In genomic region chr19:3572132-3572854, GRCh38 we compare ENCODE assay signal across 8 cellular contexts. TPM values are rescaled to one million over a fixed set of nuclear protein-coding genes. Genes with fewer than 3 reads are reported as not detected.
A peak's percentile ranks its signal among the peaks of the same experiment; 100 is the strongest.
DNase-seq lines count a peak whose midpoint lies in the region; ATAC-seq, FAIRE-seq and TF ChIP-seq lines count a peak whose summit lies in the region.

No MANE protein-coding gene starts in this region.

- peak; percentile 95 for ATAC-seq in DND-41 (ENCODE audit: insufficient read depth, low read depth)
- ATAC-seq in activated T-helper 17 cell treated with anti-CD3 and anti-CD28 coated beads, Interleukin-2, amount 50 U/mL, for 72 hours (replicated peaks): peak; percentile 96
- peak; percentile 96 for ATAC-seq in naive thymus-derived CD4-positive, alpha-beta T cell
- ATAC-seq in stimulated activated effector memory CD8-positive, alpha-beta T cell treated with anti-CD3 and anti-CD28 coated beads, Interleukin-12 subunit alpha, Interleukin-12 subunit beta, amount 100 ng/mL, for 72 hours: peak; percentile 96

- H3K4me1 ChIP-seq in DND-41 (ENCODE audit: insufficient read depth, low read length) (peaks cover 16% of the 10 kb centered on the region), fibroblast of lung (ENCODE audit: control insufficient read depth, extremely low read depth, insufficient read depth, low read length) (peaks cover 4% of the 10 kb centered on the region)
- peaks cover 12 to 13% of the 10 kb centered on the region in 2 donors for H3K4me1 ChIP-seq in naive thymus-derived CD4-positive, alpha-beta T cell (ENCODE audit: control insufficient read depth in 2 of 2, insufficient read depth in 2 of 2, low read length in 2 of 2)

- H3K4me3 Mint-ChIP-seq in activated T-helper 17 cell treated with anti-CD3 and anti-CD28 coated beads, Interleukin-2, amount 50 U/mL, for 72 hours: peak overlapping the region; percentile 73
- H3K4me3 Mint-ChIP-seq in naive thymus-derived CD4-positive, alpha-beta T cell: peak overlapping the region; percentile 72 to 91 (median 82)
- peak overlapping the region; percentile 71 for H3K4me3 Mint-ChIP-seq in stimulated activated effector memory CD8-positive, alpha-beta T cell treated with anti-CD3 and anti-CD28 coated beads, Interleukin-12 subunit alpha, Interleukin-12 subunit beta, amount 100 ng/mL, for 72 hours

- H3K79me2 ChIP-seq in DND-41 (ENCODE audit: insufficient read depth, low read length): peaks cover 9% of the 10 kb centered on the region
- H3K79me2 ChIP-seq in fibroblast of lung (ENCODE audit: control insufficient read depth, insufficient read depth, low read length): no peaks in the 10 kb centered on the region

- H3K36me3 ChIP-seq in DND-41 (ENCODE audit: insufficient read depth, low read length): peaks cover 27% of the 10 kb centered on the region
- H3K36me3 ChIP-seq in fibroblast of lung (ENCODE audit: control insufficient read depth, insufficient read depth, low read length): peaks cover 10% of the 10 kb centered on the region
- H3K36me3 ChIP-seq in naive thymus-derived CD4-positive, alpha-beta T cell (ENCODE audit: control insufficient read depth in 2 of 3, insufficient read depth in 3 of 3, low read length in 3 of 3): peaks cover 0 to 12% (median 4%) of the 10 kb centered on the region in 3 experiments

- peak overlapping the region; percentile 95 for H3K4me2 ChIP-seq in DND-41 (ENCODE audit: insufficient read depth, low read length)
- peak overlapping the region; percentile 92 for H3K4me2 ChIP-seq in fibroblast of lung (ENCODE audit: extremely low read depth, insufficient read depth, low read length)

- no peaks in the 10 kb centered on the region for H3K27me3 ChIP-seq in DND-41 (ENCODE audit: insufficient read depth, low read length, poor library complexity)
- no peaks in the 10 kb centered on the region for H3K27me3 ChIP-seq in fibroblast of lung (ENCODE audit: control insufficient read depth, insufficient read depth, low read length)
- H3K27me3 ChIP-seq in naive thymus-derived CD4-positive, alpha-beta T cell (ENCODE audit: control insufficient read depth in 2 of 2, insufficient read depth in 2 of 2, low read length in 2 of 2): no peaks in the 10 kb centered on the region

- H4K20me1 ChIP-seq in DND-41 (ENCODE audit: insufficient read depth, low read length) (0 out of 2 replicates have a peak, but pooled peaks cover 5% of the 10 kb centered on the region), fibroblast of lung (ENCODE audit: control insufficient read depth, extremely low read depth, insufficient read depth, low read length) (no peaks in the 10 kb centered on the region)

- H3K9me3 Mint-ChIP-seq in activated T-helper 17 cell treated with anti-CD3 and anti-CD28 coated beads, Interleukin-2, amount 50 U/mL, for 72 hours: no peaks in the 10 kb centered on the region
- no peaks in the 10 kb centered on the region for H3K9me3 Mint-ChIP-seq in naive thymus-derived CD4-positive, alpha-beta T cell
- no peaks in the 10 kb centered on the region for H3K9me3 Mint-ChIP-seq in stimulated activated effector memory CD8-positive, alpha-beta T cell treated with anti-CD3 and anti-CD28 coated beads, Interleukin-12 subunit alpha, Interleukin-12 subunit beta, amount 100 ng/mL, for 72 hours

- H3K9ac ChIP-seq in DND-41 (ENCODE audit: low read depth, low read length): peak overlapping the region; percentile 55
- H3K9ac ChIP-seq in fibroblast of lung (ENCODE audit: insufficient read depth, low read length): peak overlapping the region; percentile 71

- FAIRE-seq in H54 (lab: Jason Lieb, UNC): peak; percentile 68

- H3K27me3 Mint-ChIP-seq in activated T-helper 17 cell treated with anti-CD3 and anti-CD28 coated beads, Interleukin-2, amount 50 U/mL, for 72 hours: no peaks in the 10 kb centered on the region
- H3K27me3 Mint-ChIP-seq in naive thymus-derived CD4-positive, alpha-beta T cell: no peaks in the 10 kb centered on the region

- POLR2A ChIA-PET in naive thymus-derived CD4-positive, alpha-beta T cell (lab: Charles Lee): interaction anchor here (3.0 kb wide), 1 partner anchor 15 kb away, joined by 15 read pairs; the partner anchor contains the start of gene MFSD12

- no peak for TF ChIP-seq POLR2A in H54 (IDR thresholded peaks at IDR 0.05; ENCODE audit: low read depth, low read length)

- intact Hi-C loops in naive thymus-derived CD4-positive, alpha-beta T cell (cut with micrococcal nuclease): loop anchor here (1.0 to 5.0 kb wide), 6 partner anchors 14 to 191 kb away; partner anchors contain the start of genes MFSD12 (in 2 of the 2), MRPL54 (in 2 of the 2), FZR1 (in 1 of the 2) and TBXA2R (in 1 of the 2)

- H3K27ac Mint-ChIP-seq in activated T-helper 17 cell treated with anti-CD3 and anti-CD28 coated beads, Interleukin-2, amount 50 U/mL, for 72 hours: peak overlapping the region; percentile 7
- H3K27ac Mint-ChIP-seq in naive thymus-derived CD4-positive, alpha-beta T cell: peak overlapping the region in 8 of 9 donors; percentile 30 to 84 (median 61)
- peak overlapping the region; percentile 70 for H3K27ac Mint-ChIP-seq in stimulated activated effector memory CD8-positive, alpha-beta T cell treated with anti-CD3 and anti-CD28 coated beads, Interleukin-12 subunit alpha, Interleukin-12 subunit beta, amount 100 ng/mL, for 72 hours

- H3K4me3 ChIP-seq in DND-41 (ENCODE audit: low read depth in 1 of 2, low read length in 2 of 2): peak overlapping the region; percentile 26 to 64; a peak in 3 of 4 replicates
- H3K4me3 ChIP-seq in LNCaP clone FGC (ENCODE audit: low read depth, low read length): peak overlapping the region; percentile 62
- peak overlapping the region; percentile 49 to 79 (median 56) for H3K4me3 ChIP-seq in fibroblast of lung (replicated peaks in 1 of 4; ENCODE audit: control extremely low read depth in 1 of 4, insufficient read depth in 1 of 4, low read depth in 3 of 4, low read length in 4 of 4)
- peak overlapping the region; percentile 75 for H3K4me3 ChIP-seq in naive thymus-derived CD4-positive, alpha-beta T cell (ENCODE audit: low read length)

- peaks cover 6% of the 10 kb centered on the region for H3K4me1 Mint-ChIP-seq in activated T-helper 17 cell treated with anti-CD3 and anti-CD28 coated beads, Interleukin-2, amount 50 U/mL, for 72 hours
- peaks cover 11 to 29% (median 14%) of the 10 kb centered on the region in 7 donors for H3K4me1 Mint-ChIP-seq in naive thymus-derived CD4-positive, alpha-beta T cell
- H3K4me1 Mint-ChIP-seq in stimulated activated effector memory CD8-positive, alpha-beta T cell treated with anti-CD3 and anti-CD28 coated beads, Interleukin-12 subunit alpha, Interleukin-12 subunit beta, amount 100 ng/mL, for 72 hours: peaks cover 25% of the 10 kb centered on the region

- peaks cover 16% of the 10 kb centered on the region for H3K36me3 Mint-ChIP-seq in activated T-helper 17 cell treated with anti-CD3 and anti-CD28 coated beads, Interleukin-2, amount 50 U/mL, for 72 hours (ENCODE audit: low read depth)
- peaks cover 0 to 8% (median 6%) of the 10 kb centered on the region in 5 donors for H3K36me3 Mint-ChIP-seq in naive thymus-derived CD4-positive, alpha-beta T cell
- peaks cover 19% of the 10 kb centered on the region for H3K36me3 Mint-ChIP-seq in stimulated activated effector memory CD8-positive, alpha-beta T cell treated with anti-CD3 and anti-CD28 coated beads, Interleukin-12 subunit alpha, Interleukin-12 subunit beta, amount 100 ng/mL, for 72 hours

- DNase-seq in DND-41 (peak; percentile 100), H54 (ENCODE audit: insufficient read length, low spot score) (peak; percentile 92), LNCaP clone FGC (ENCODE audit: low read depth) (peak; percentile 99), RPMI7951 (ENCODE audit: low read depth) (peak; percentile 99), fibroblast of lung (ENCODE audit: low read depth in 2 of 2) (peak; percentile 99 to 100)
- peak; percentile 94 to 99 (median 98) for DNase-seq in naive thymus-derived CD4-positive, alpha-beta T cell
- peak; percentile 94 to 99 for DNase-seq in stimulated activated effector memory CD8-positive, alpha-beta T cell treated with anti-CD3 and anti-CD28 coated beads, Interleukin-12 subunit alpha, Interleukin-12 subunit beta, amount 100 ng/mL, for 72 hours (ENCODE audit: low spot score in 2 of 2)

- CTCF ChIA-PET in naive thymus-derived CD4-positive, alpha-beta T cell (lab: Charles Lee): no interaction called here

- H3K9me3 ChIP-seq in DND-41 (ENCODE audit: insufficient read depth, low read length, severe bottlenecking): no peaks in the 10 kb centered on the region
- H3K9me3 ChIP-seq in fibroblast of lung (ENCODE audit: control insufficient read depth, insufficient read depth, low read depth, low read length): no peaks in the 10 kb centered on the region
- no peaks in the 10 kb centered on the region for H3K9me3 ChIP-seq in naive thymus-derived CD4-positive, alpha-beta T cell (ENCODE audit: control insufficient read depth in 2 of 3, low read length in 3 of 3)

- H2AFZ ChIP-seq in DND-41 (ENCODE audit: low read depth, low read length) (peak overlapping the region; percentile 95), fibroblast of lung (ENCODE audit: low read length) (peak overlapping the region; percentile 96)

- TF ChIP-seq CTCF in DND-41 (IDR thresholded peaks at IDR 0.05; ENCODE audit: borderline replicate concordance, extremely low read depth, low read length, poor library complexity, severe bottlenecking) (no peak), LNCaP clone FGC (IDR thresholded peaks at IDR 0.05; ENCODE audit: control insufficient read depth, extremely low read depth, insufficient read depth) (no peak), fibroblast of lung (conservative IDR thresholded peaks at IDR 0.05 in 1 of 2, IDR thresholded peaks at IDR 0.05 in 1 of 2; ENCODE audit: low read depth in 1 of 2, low read length in 2 of 2) (no peak)

- H3K27ac ChIP-seq in DND-41 (ENCODE audit: low read length): peak overlapping the region; percentile 74
- peak overlapping the region; percentile 88 for H3K27ac ChIP-seq in fibroblast of lung (ENCODE audit: insufficient read depth, low read length)
- H3K27ac ChIP-seq in naive thymus-derived CD4-positive, alpha-beta T cell (ENCODE audit: low read depth, low read length): peak overlapping the region; percentile 62

RNA-seq across cellular contexts. Expression of gene HMG20B, which starts 0.5 kb away (rescaled TPM):
- total RNA-seq in RPMI7951 (2014; rRNA removed; shearing (Covaris generic)): 135 and 192 TPM in 2 replicates
- total RNA-seq in activated T-helper 17 cell treated with anti-CD3 and anti-CD28 coated beads, Interleukin-2, amount 50 U/mL, for 72 hours: 10 to 100 TPM; 40.0 to 52.3 TPM
- total RNA-seq in fibroblast of lung: 55.5 and 63.6 TPM in 2 replicates
- polyA plus RNA-seq in fibroblast of lung: 27.3 and 30.1 TPM in 2 replicates
- polyA plus RNA-seq in fibroblast of lung (2012): 47.2 and 60.2 TPM in 2 replicates
- polyA minus RNA-seq in fibroblast of lung (ENCODE audit: low replicate concordance): 13.2 and 13.8 TPM in 2 replicates
- total RNA-seq in naive thymus-derived CD4-positive, alpha-beta T cell: 10 to 100 TPM; 37.9 to 63.7 (median 53.0) TPM
- polyA plus RNA-seq in naive thymus-derived CD4-positive, alpha-beta T cell: 10 to 100 TPM; 50.6 to 65.6 TPM

RNA-seq across cellular contexts. Expression of gene GIPC3, which starts 13.0 kb away (rescaled TPM):
- total RNA-seq in RPMI7951 (2014; rRNA removed; shearing (Covaris generic)): 0.49 and 0.96 TPM in 2 replicates
- total RNA-seq in activated T-helper 17 cell treated with anti-CD3 and anti-CD28 coated beads, Interleukin-2, amount 50 U/mL, for 72 hours: under 1 TPM; 0.32 to 0.42 TPM
- under 0.01 TPM in 2 replicates for total RNA-seq in fibroblast of lung
- polyA plus RNA-seq in fibroblast of lung: 0.20 and 0.60 TPM in 2 replicates
- 0.17 and 0.83 TPM in 2 replicates for polyA plus RNA-seq in fibroblast of lung (2012)
- 0.26 and 4.2 TPM in 2 replicates for polyA minus RNA-seq in fibroblast of lung (ENCODE audit: low replicate concordance)
- 1 to 10 TPM in 4 of 5 experiments, under 1 TPM in 1; 0.85 to 3.3 (median 2.9) TPM for total RNA-seq in naive thymus-derived CD4-positive, alpha-beta T cell
- polyA plus RNA-seq in naive thymus-derived CD4-positive, alpha-beta T cell: 1 to 10 TPM; 1.3 to 1.5 TPM

RNA-seq across cellular contexts. Expression of gene MFSD12, which starts 14.9 kb away (rescaled TPM):
- 205 and 240 TPM in 2 replicates for total RNA-seq in RPMI7951 (2014; rRNA removed; shearing (Covaris generic))
- total RNA-seq in activated T-helper 17 cell treated with anti-CD3 and anti-CD28 coated beads, Interleukin-2, amount 50 U/mL, for 72 hours: 10 to 100 TPM; 38.3 to 64.1 TPM
- 69.9 and 79.9 TPM in 2 replicates for total RNA-seq in fibroblast of lung
- 19.9 and 20.6 TPM in 2 replicates for polyA plus RNA-seq in fibroblast of lung
- polyA plus RNA-seq in fibroblast of lung (2012): 40.1 and 44.4 TPM in 2 replicates
- polyA minus RNA-seq in fibroblast of lung (ENCODE audit: low replicate concordance): 56.1 and 64.1 TPM in 2 replicates
- total RNA-seq in naive thymus-derived CD4-positive, alpha-beta T cell: 100 to 1,000 TPM in 3 of 5 experiments, 10 to 100 TPM in 2; 95.2 to 153 (median 101) TPM
- polyA plus RNA-seq in naive thymus-derived CD4-positive, alpha-beta T cell: 10 to 100 TPM; 41.2 to 74.0 TPM

RNA-seq across cellular contexts. Expression of gene TEKTIP1, which starts 33.3 kb away (rescaled TPM):
- not detected in 2 replicates for total RNA-seq in RPMI7951 (2014; rRNA removed; shearing (Covaris generic))
- 1 to 10 TPM; 2.1 to 4.0 TPM for total RNA-seq in activated T-helper 17 cell treated with anti-CD3 and anti-CD28 coated beads, Interleukin-2, amount 50 U/mL, for 72 hours
- not detected in 2 replicates for total RNA-seq in fibroblast of lung
- not detected in 2 replicates for polyA plus RNA-seq in fibroblast of lung
- 0.20 and 0.51 TPM in 2 replicates for polyA plus RNA-seq in fibroblast of lung (2012)
- polyA minus RNA-seq in fibroblast of lung (ENCODE audit: low replicate concordance): not detected in 2 replicates
- total RNA-seq in naive thymus-derived CD4-positive, alpha-beta T cell: 10 to 100 TPM in 3 of 5 experiments, 1 to 10 TPM in 2; 5.6 to 11.5 (median 10.6) TPM
- polyA plus RNA-seq in naive thymus-derived CD4-positive, alpha-beta T cell: not detected

RNA-seq across cellular contexts. Expression of gene TBXA2R, which starts 34.4 kb away (rescaled TPM):
- 4.3 and 4.4 TPM in 2 replicates for total RNA-seq in RPMI7951 (2014; rRNA removed; shearing (Covaris generic))
- under 1 TPM; 0.32 to 0.37 TPM for total RNA-seq in activated T-helper 17 cell treated with anti-CD3 and anti-CD28 coated beads, Interleukin-2, amount 50 U/mL, for 72 hours
- total RNA-seq in fibroblast of lung: 0.77 and 1.8 TPM in 2 replicates
- polyA plus RNA-seq in fibroblast of lung: 1.1 and 1.3 TPM in 2 replicates
- polyA plus RNA-seq in fibroblast of lung (2012): 2.7 and 3.3 TPM in 2 replicates
- 1.6 and 3.1 TPM in 2 replicates for polyA minus RNA-seq in fibroblast of lung (ENCODE audit: low replicate concordance)
- total RNA-seq in naive thymus-derived CD4-positive, alpha-beta T cell: 1 to 10 TPM in 4 of 5 experiments, under 1 TPM in 1; 0.73 to 5.9 (median 4.1) TPM
- 1 to 10 TPM; 6.4 to 9.0 TPM for polyA plus RNA-seq in naive thymus-derived CD4-positive, alpha-beta T cell

Comparison
In these comparisons a context has a peak if more than half of its experiments do, and no peak if none do; other contexts are left out.
1. Peak in every context shown above with its lines: DNase-seq, ATAC-seq, H3K4me3 ChIP-seq and H3K27ac ChIP-seq.
2. H3K27ac Mint-ChIP-seq: peak in every context shown above with its lines; median percentile 70 in stimulated activated effector memory CD8-positive, alpha-beta T cell treated with anti-CD3 and anti-CD28 coated beads, Interleukin-12 subunit alpha, Interleukin-12 subunit beta, amount 100 ng/mL, for 72 hours; 61 in naive thymus-derived CD4-positive, alpha-beta T cell; 7 in activated T-helper 17 cell treated with anti-CD3 and anti-CD28 coated beads, Interleukin-2, amount 50 U/mL, for 72 hours.